ENCODE assay signal across 1 cellular context in the genomic region with DNA sequence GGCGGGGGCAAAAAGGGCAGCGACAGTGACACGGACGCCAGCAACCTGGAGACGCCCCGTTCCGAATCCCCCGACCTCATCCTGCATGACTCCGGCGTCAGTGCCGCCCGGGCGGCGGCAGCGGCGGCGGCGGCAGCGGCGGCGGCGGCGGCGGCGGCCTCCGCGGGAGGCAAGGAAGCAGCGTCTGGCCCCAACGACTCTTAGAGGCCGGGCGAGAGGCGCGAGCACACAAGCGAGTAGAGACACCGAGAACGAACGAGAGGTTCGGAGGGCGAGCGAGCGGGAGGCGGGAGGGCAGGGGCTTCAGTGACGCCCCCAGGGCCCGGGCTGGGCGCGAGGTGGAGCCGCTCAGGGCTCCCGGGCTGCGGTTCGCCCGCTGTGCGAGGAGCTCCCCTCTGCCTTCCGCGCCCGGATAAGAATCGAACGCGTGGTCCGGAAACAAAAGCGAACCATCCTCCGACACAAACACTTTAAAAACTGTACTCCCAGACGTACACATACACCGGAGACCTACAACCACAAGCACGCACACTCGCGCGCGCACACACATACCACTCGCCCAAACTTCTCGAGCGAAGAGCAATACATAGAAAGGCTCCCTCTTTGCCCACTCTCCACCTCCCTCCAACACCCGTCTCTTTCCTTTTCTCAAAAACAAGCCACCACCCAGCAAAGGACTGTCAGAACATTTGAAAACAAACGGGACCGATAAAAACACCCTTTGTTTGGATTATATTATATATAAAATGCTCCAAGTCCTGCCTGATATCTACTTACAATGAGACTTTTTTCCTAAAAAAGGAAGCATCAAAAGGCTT.
TF ChIP-seq lines count a peak whose summit lies in the region.

No MANE protein-coding gene starts in this region.

TF ChIP-seq in endothelial cell of umbilical vein, 7 proteins besides CTCF, POLR2A, EP300 and RAD21:
- TF ChIP-seq EZH2 (IDR thresholded peaks at IDR 0.05; ENCODE audit: borderline replicate concordance, low read depth, low read length, severe bottlenecking) (peak; percentile 32), GATA2 (IDR thresholded peaks at IDR 0.05; ENCODE audit: insufficient read depth, insufficient read length, low read depth, low read length) (no peak)
